ENCODE assay signal across 9 cellular contexts in the genomic region with DNA sequence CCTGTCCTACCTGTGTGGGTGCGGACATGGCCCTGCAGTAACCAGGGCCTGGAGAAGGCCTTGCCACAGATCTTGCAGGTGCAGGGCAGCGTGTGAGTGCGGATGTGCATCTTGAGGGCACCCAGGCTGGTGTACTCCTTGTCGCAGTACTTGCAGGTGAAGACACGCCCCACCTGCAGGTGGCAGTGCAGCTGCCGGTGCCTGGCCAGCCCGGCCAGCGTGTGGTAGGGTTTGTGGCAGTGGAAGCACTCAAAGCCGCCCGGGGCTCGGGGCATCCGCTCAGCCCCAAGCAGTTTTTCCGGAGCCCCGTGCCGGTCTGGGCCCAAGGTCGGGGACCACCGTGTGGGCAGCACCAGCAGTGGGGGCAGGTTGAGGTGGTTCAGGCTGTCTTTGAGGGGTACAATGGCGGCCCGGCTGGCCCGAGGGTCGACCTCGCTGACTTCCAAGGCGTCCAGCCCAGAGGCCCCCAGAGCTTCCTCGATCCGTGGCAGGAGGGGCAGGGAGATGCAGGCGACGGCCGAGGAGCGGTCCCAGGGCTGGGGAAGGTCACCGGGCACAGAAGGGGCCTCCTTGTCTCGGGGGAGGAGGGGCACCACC. TPM values are rescaled to one million over a fixed set of nuclear protein-coding genes. Genes with fewer than 3 reads are reported as not detected.
DNase-seq lines count a peak whose midpoint lies in the region; ATAC-seq and TF ChIP-seq lines count a peak whose summit lies in the region.
"Had no signal": no experiment of that assay in that cellular context is flagged by ENCODE, and none has a peak within 500 bp of the region (broad histone marks: within the 10 kb centered on the region; RNA-seq: fewer than 3 reads in every experiment).

No MANE protein-coding gene starts in this region.

- no peak overlapping the region for H2AFZ ChIP-seq in GM23248

- H3K9ac ChIP-seq in GM23248 = no peak overlapping the region

- H3K27me3 ChIP-seq in transverse colon (peaks cover 64% of the 10 kb centered on the region), GM23248 (replicated peaks; ENCODE audit: insufficient read depth) (0 out of 2 replicates have a peak, but pooled peaks cover 8% of the 10 kb centered on the region)

- in situ Hi-C loops in transverse colon (cut with MboI; ENCODE audit: low pct_ligation_motif_present in 1 of 4, low pct_unique_long_range_greater_than_20kb in 1 of 4, low sequenced_read_pairs in 3 of 4) = no loop called here
- in situ Hi-C loops in GM23248 (cut with MboI) = no loop called here

- H3K79me2 ChIP-seq in GM23248 (ENCODE audit: insufficient read depth) = no peaks in the 10 kb centered on the region

- H3K4me1 ChIP-seq in transverse colon (peaks cover 0 to 22% (median 7%) of the 10 kb centered on the region in 4 donors), GM23248 (ENCODE audit: insufficient read depth) (no peaks in the 10 kb centered on the region)

- intact Hi-C loops in transverse colon (cut with DNase I; ENCODE audit: low total_unique reads) (no loop called here), lower leg skin (cut with DNase I; ENCODE audit: low total_unique reads) (no loop called here)

- no peak overlapping the region for H3K4me3 ChIP-seq in fibroblast of villous mesenchyme (ENCODE audit: low read depth, low read length)
- no peak overlapping the region for H3K4me3 ChIP-seq in transverse colon
- no peak overlapping the region for H3K4me3 ChIP-seq in lower leg skin (ENCODE audit: low read depth, poor library complexity, severe bottlenecking)
- H3K4me3 ChIP-seq in GM23248 = no peak overlapping the region

- no peaks in the 10 kb centered on the region for H3K9me2 ChIP-seq in GM23248 (ENCODE audit: insufficient read depth)

- ATAC-seq in HG02840 (IDR thresholded peaks at IDR 0.05; ENCODE audit: low FRiP score, unreplicated experiment) (peak; percentile 6), HG02973 (IDR thresholded peaks at IDR 0.05; ENCODE audit: unreplicated experiment) (no peak)

- H3K27ac ChIP-seq in transverse colon = peak overlapping the region; percentile 65 to 76 (median 76)
- no peak overlapping the region for H3K27ac ChIP-seq in GM23248

- H3K9me3 ChIP-seq in transverse colon = no peaks in the 10 kb centered on the region
- H3K9me3 ChIP-seq in GM23248 (ENCODE audit: low read depth) = no peaks in the 10 kb centered on the region
- H3K9me3 ChIP-seq: heart left ventricle had no signal

- H3K36me3 ChIP-seq in transverse colon (no peaks in the 10 kb centered on the region), GM23248 (ENCODE audit: low read depth) (no peaks in the 10 kb centered on the region)

- H3K4me2 ChIP-seq in GM23248 (ENCODE audit: unreplicated experiment) = no peak overlapping the region

- TF ChIP-seq CTCF in fibroblast of villous mesenchyme (IDR thresholded peaks at IDR 0.05; ENCODE audit: insufficient read depth, low read depth, low read length) = peak; percentile 23
- TF ChIP-seq CTCF in transverse colon (IDR thresholded peaks at IDR 0.05) = peak; percentile 35 to 57 (median 53)
- TF ChIP-seq CTCF in lower leg skin (IDR thresholded peaks at IDR 0.05) = no peak

- no peaks in the 10 kb centered on the region for H4K20me1 ChIP-seq in GM23248 (ENCODE audit: insufficient read depth)

- H3F3A ChIP-seq in GM23248 (ENCODE audit: insufficient read depth) = no peaks in the 10 kb centered on the region

- TF ChIP-seq POLR2A in transverse colon (IDR thresholded peaks at IDR 0.05) = no peak
- TF ChIP-seq POLR2A in lower leg skin (IDR thresholded peaks at IDR 0.05) = no peak

- no peak for TF ChIP-seq EP300 in transverse colon (IDR thresholded peaks at IDR 0.05; ENCODE audit: low read depth)

- peak; percentile 86 for DNase-seq in DMS53 (lab: John Stamatoyannopoulos, UW)
- peak; percentile 61 to 63 for DNase-seq in activated CD4-positive, alpha-beta T cell treated with anti-CD3 and anti-CD28 coated beads, Interleukin-2, amount 50 U/mL, for 48 hours
- no peak for DNase-seq in fibroblast of villous mesenchyme (ENCODE audit: low read depth)
- DNase-seq in transverse colon = peak; percentile 83
- DNase-seq in lower leg skin (ENCODE audit: low spot score in 2 of 2) = no peak
- no peak for DNase-seq in GM23248

- WGBS in transverse colon (ENCODE audit: low coverage in 1 of 2), 2 donors = 42% methylated on average over 21 of the region's 31 CpGs; no CpG with 5 or more reads in 1 of the 2 donors
- WGBS in lower leg skin, 2 donors = 49 to 63% methylated on average over 19 to 31 of the region's 31 CpGs
- 49 to 55% methylated on average over 28 to 30 of the region's 31 CpGs for WGBS in GM23248 (ENCODE audit: low coverage in 1 of 2, low lambda C conversion rate in 2 of 2, missing lambda C conversion rate in 2 of 2), 2 experiments

RNA-seq across cellular contexts. Expression of gene SNAI3, which starts 5.1 kb away (rescaled TPM):
- total RNA-seq in fibroblast of villous mesenchyme (not detected in 2 replicates), transverse colon (1 to 10 TPM in 1 of 4 donors, under 1 TPM in 2, not detected in 1; 0.27 to 2.9 (median 0.75) TPM), lower leg skin (under 1 TPM; 0.17 to 0.81 (median 0.29) TPM)
- not detected in 2 replicates for total RNA-seq in GM23248 (2014; rRNA removed; shearing (Covaris generic))
- 0.35 and 0.71 TPM in 2 replicates for polyA plus RNA-seq in GM23248 (2016; fragmentation: Nextera tagmentation; extraction: Ambion mirVana)

RNA-seq across cellular contexts. Expression of gene MVD, which starts 18.3 kb away (rescaled TPM):
- total RNA-seq in fibroblast of villous mesenchyme (111 and 124 TPM in 2 replicates), transverse colon (10 to 100 TPM; 20.5 to 75.6 (median 47.3) TPM), lower leg skin (10 to 100 TPM; 40.2 to 93.5 (median 67.1) TPM)
- total RNA-seq in GM23248 (2014; rRNA removed; shearing (Covaris generic)) = 25.0 and 29.1 TPM in 2 replicates
- 27.4 and 28.6 TPM in 2 replicates for polyA plus RNA-seq in GM23248 (2016; fragmentation: Nextera tagmentation; extraction: Ambion mirVana)

RNA-seq across cellular contexts. Expression of gene RNF166, which starts 25.0 kb away (rescaled TPM):
- total RNA-seq in fibroblast of villous mesenchyme (13.0 and 19.0 TPM in 2 replicates), transverse colon (10 to 100 TPM; 10.3 to 15.3 (median 14.4) TPM), lower leg skin (10 to 100 TPM; 14.7 to 21.8 (median 17.7) TPM)
- total RNA-seq in GM23248 (2014; rRNA removed; shearing (Covaris generic)) = 13.7 and 14.6 TPM in 2 replicates
- polyA plus RNA-seq in GM23248 (2016; fragmentation: Nextera tagmentation; extraction: Ambion mirVana) = 8.2 and 8.9 TPM in 2 replicates

RNA-seq across cellular contexts. Expression of gene CTU2, which starts 25.1 kb away (rescaled TPM):
- total RNA-seq in fibroblast of villous mesenchyme = 19.4 and 25.1 TPM in 2 replicates
- total RNA-seq in transverse colon = 1 to 10 TPM in 3 of 4 donors, not detected in 1; 2.8 to 5.6 (median 4.2) TPM
- total RNA-seq in lower leg skin = 1 to 10 TPM; 9.4 to 9.9 (median 9.5) TPM
- 20.4 and 22.3 TPM in 2 replicates for total RNA-seq in GM23248 (2014; rRNA removed; shearing (Covaris generic))
- 16.1 and 17.1 TPM in 2 replicates for polyA plus RNA-seq in GM23248 (2016; fragmentation: Nextera tagmentation; extraction: Ambion mirVana)

RNA-seq across cellular contexts. Expression of gene CYBA, which starts 30.3 kb away (rescaled TPM):
- 152 and 167 TPM in 2 replicates for total RNA-seq in fibroblast of villous mesenchyme
- 100 to 1,000 TPM; 258 to 306 (median 291) TPM for total RNA-seq in transverse colon
- 10 to 100 TPM; 30.5 to 93.2 (median 44.7) TPM for total RNA-seq in lower leg skin
- 332 and 338 TPM in 2 replicates for total RNA-seq in GM23248 (2014; rRNA removed; shearing (Covaris generic))
- 270 and 283 TPM in 2 replicates for polyA plus RNA-seq in GM23248 (2016; fragmentation: Nextera tagmentation; extraction: Ambion mirVana)

Comparison
In these comparisons a context has a peak if more than half of its experiments do, and no peak if none do; other contexts are left out.
1. DNase-seq: peak in DMS53 (single experiment), activated CD4-positive, alpha-beta T cell treated with anti-CD3 and anti-CD28 coated beads, Interleukin-2, amount 50 U/mL, for 48 hours (2 of 2) and transverse colon (single experiment); none in fibroblast of villous mesenchyme (single experiment), lower leg skin (0 of 2) and GM23248 (single experiment).
2. CTCF ChIP-seq: peak in fibroblast of villous mesenchyme (single experiment) and transverse colon (5 of 5); none in lower leg skin (0 of 3).